In genomic region chr17:61411944-61412859, GRCh38 we compare ENCODE assay signal across 1 cellular context.
TF ChIP-seq lines count a peak whose summit lies in the region.

No MANE protein-coding gene starts in this region.

TF ChIP-seq in HepG2, 621 proteins besides CTCF, POLR2A, EP300 and RAD21 (continued from another document and continues in another):
- TF ChIP-seq BHLHE40 (IDR thresholded peaks at IDR 0.05; ENCODE audit: low read length): peak; percentile 43; the same call in 1 of the 2 replicates
- TF ChIP-seq ZNF331 (CRISPR knock-in tag; IDR thresholded peaks at IDR 0.05): peak; percentile 66; the same call in 1 of the 2 replicates
- peak; percentile 71 for TF ChIP-seq MYPOP (CRISPR knock-in tag; IDR thresholded peaks at IDR 0.05)
- peak; percentile 60; the same call in 1 of the 2 replicates for TF ChIP-seq GTF2F1 (IDR thresholded peaks at IDR 0.05; ENCODE audit: low read length)
- TF ChIP-seq HNF4G (IDR thresholded peaks at IDR 0.05; ENCODE audit: borderline replicate concordance, low read depth, low read length): no peak
- TF ChIP-seq HNF4G (CRISPR knock-in tag; IDR thresholded peaks at IDR 0.05; ENCODE audit: borderline replicate concordance, low read depth): peak; percentile 62; the same call in 1 of the 2 replicates
- TF ChIP-seq ZSCAN29 (CRISPR knock-in tag; conservative IDR thresholded peaks at IDR 0.05): peak; percentile 94
- peak; percentile 89 for TF ChIP-seq PHF8 (CRISPR knock-in tag; IDR thresholded peaks at IDR 0.05)
- TF ChIP-seq ETV5 (CRISPR knock-in tag; IDR thresholded peaks at IDR 0.05; ENCODE audit: borderline replicate concordance): peak; percentile 62; the same call in 1 of the 2 replicates
- TF ChIP-seq NFYC (CRISPR knock-in tag; IDR thresholded peaks at IDR 0.05): no peak; the same call in 1 of the 2 replicates
- no peak; the same call in 1 of the 2 replicates for TF ChIP-seq THAP8 (CRISPR knock-in tag; IDR thresholded peaks at IDR 0.05; ENCODE audit: borderline replicate concordance)
- no peak for TF ChIP-seq HMGA1 (CRISPR knock-in tag; conservative IDR thresholded peaks at IDR 0.05)
- no peak for TF ChIP-seq TERF1 (CRISPR knock-in tag; IDR thresholded peaks at IDR 0.05)
- TF ChIP-seq CHD4 (IDR thresholded peaks at IDR 0.05; ENCODE audit: borderline replicate concordance, low read length): no peak
- peak; percentile 91 for TF ChIP-seq ZNF317 (CRISPR knock-in tag; IDR thresholded peaks at IDR 0.05)
- TF ChIP-seq PAXIP1 (CRISPR knock-in tag; conservative IDR thresholded peaks at IDR 0.05): 0 out of 2 replicates have a peak, but pooled peaks have one; percentile 46
- 0 out of 2 replicates have a peak, but pooled peaks have one; percentile 17 for TF ChIP-seq KLF12 (CRISPR knock-in tag; IDR thresholded peaks at IDR 0.05; ENCODE audit: borderline replicate concordance)
- 0 out of 2 replicates have a peak, but pooled peaks have one; percentile 36 for TF ChIP-seq HMG20A (CRISPR knock-in tag; IDR thresholded peaks at IDR 0.05; ENCODE audit: borderline replicate concordance)
- peak; percentile 59; the same call in 1 of the 3 replicates for TF ChIP-seq MXI1 (IDR thresholded peaks at IDR 0.05; ENCODE audit: borderline replicate concordance, low read depth, low read length)
- TF ChIP-seq SMAD3 (CRISPR knock-in tag; IDR thresholded peaks at IDR 0.05): peak; percentile 82; the same call in 1 of the 2 replicates
- no peak for TF ChIP-seq ZNF101 (CRISPR knock-in tag; IDR thresholded peaks at IDR 0.05; ENCODE audit: borderline replicate concordance, low read depth)
- peak; percentile 80; the same call in 1 of the 2 replicates for TF ChIP-seq GTF3A (CRISPR knock-in tag; conservative IDR thresholded peaks at IDR 0.05)
- TF ChIP-seq ELF1 (CRISPR knock-in tag; IDR thresholded peaks at IDR 0.05): peak; percentile 31; the same call in 1 of the 2 replicates
- peak; percentile 96 for TF ChIP-seq ZFP91 (CRISPR knock-in tag; IDR thresholded peaks at IDR 0.05; ENCODE audit: borderline replicate concordance)
- peak; percentile 70; the same call in 1 of the 2 replicates for TF ChIP-seq ZNF556 (CRISPR knock-in tag; IDR thresholded peaks at IDR 0.05; ENCODE audit: borderline replicate concordance)
- peak; percentile 97 for TF ChIP-seq ZFX (CRISPR knock-in tag; IDR thresholded peaks at IDR 0.05; ENCODE audit: low read depth)
- TF ChIP-seq ZNF567 (CRISPR knock-in tag; IDR thresholded peaks at IDR 0.05; ENCODE audit: borderline replicate concordance): peak; percentile 66; the same call in 1 of the 2 replicates
- no peak for TF ChIP-seq DDIT3 (CRISPR knock-in tag; IDR thresholded peaks at IDR 0.05)
- no peak for TF ChIP-seq IRX3 (CRISPR knock-in tag; IDR thresholded peaks at IDR 0.05; ENCODE audit: borderline replicate concordance, low read depth)
- TF ChIP-seq ZNF598 (CRISPR knock-in tag; IDR thresholded peaks at IDR 0.05; ENCODE audit: borderline replicate concordance): peak; percentile 94; the same call in 1 of the 2 replicates
- TF ChIP-seq ZNF510 (CRISPR knock-in tag; IDR thresholded peaks at IDR 0.05; ENCODE audit: low read depth): peak; percentile 99
- peak; percentile 87; the same call in 1 of the 2 replicates for TF ChIP-seq KAT7 (CRISPR knock-in tag; IDR thresholded peaks at IDR 0.05; ENCODE audit: borderline replicate concordance)
- peak; percentile 47; the same call in 1 of the 2 replicates for TF ChIP-seq ZMYM3 (CRISPR knock-in tag; IDR thresholded peaks at IDR 0.05)
- peak; percentile 35; the same call in 1 of the 2 replicates for TF ChIP-seq THRA (CRISPR knock-in tag; IDR thresholded peaks at IDR 0.05; ENCODE audit: borderline replicate concordance)
- no peak; the same call in 1 of the 2 replicates for TF ChIP-seq SNRNP70 (IDR thresholded peaks at IDR 0.05; ENCODE audit: low read depth, low read length)
- peak; percentile 63; the same call in 1 of the 2 replicates for TF ChIP-seq ELF3 (CRISPR knock-in tag; IDR thresholded peaks at IDR 0.05)
- peak; percentile 89 for TF ChIP-seq ZNF230 (CRISPR knock-in tag; IDR thresholded peaks at IDR 0.05)
- peak; percentile 92 for TF ChIP-seq ZNF205 (CRISPR knock-in tag; IDR thresholded peaks at IDR 0.05)
- peak; percentile 39 for TF ChIP-seq POGZ (CRISPR knock-in tag; IDR thresholded peaks at IDR 0.05)
- TF ChIP-seq ZNF609 (CRISPR knock-in tag; IDR thresholded peaks at IDR 0.05; ENCODE audit: borderline replicate concordance): peak; percentile 55; the same call in 1 of the 2 replicates
- no peak; the same call in 1 of the 2 replicates for TF ChIP-seq TARDBP (CRISPR knock-in tag; IDR thresholded peaks at IDR 0.05)
- TF ChIP-seq PLSCR1 (CRISPR knock-in tag; IDR thresholded peaks at IDR 0.05; ENCODE audit: borderline replicate concordance): no peak
- TF ChIP-seq ZXDC (CRISPR knock-in tag; IDR thresholded peaks at IDR 0.05): no peak; the same call in 1 of the 2 replicates
- no peak; the same call in none of the 2 replicates for TF ChIP-seq ZFAT (CRISPR knock-in tag; conservative IDR thresholded peaks at IDR 0.05)
